1 cellular context compared by ENCODE assay signal in genomic region chr9:121340676-121341392, GRCh38.
TF ChIP-seq lines count a peak whose summit lies in the region.

No MANE protein-coding gene starts in this region.

TF ChIP-seq in HepG2, 621 proteins besides CTCF, POLR2A, EP300 and RAD21 (continued from another document):
- TF ChIP-seq ZNF318 (CRISPR knock-in tag; IDR thresholded peaks at IDR 0.05), result no peak
- TF ChIP-seq ZNF460 (CRISPR knock-in tag; IDR thresholded peaks at IDR 0.05; ENCODE audit: borderline replicate concordance), result no peak
- no peak for TF ChIP-seq NFE2L2 (IDR thresholded peaks at IDR 0.05; ENCODE audit: low read length)
